In the genomic region with DNA sequence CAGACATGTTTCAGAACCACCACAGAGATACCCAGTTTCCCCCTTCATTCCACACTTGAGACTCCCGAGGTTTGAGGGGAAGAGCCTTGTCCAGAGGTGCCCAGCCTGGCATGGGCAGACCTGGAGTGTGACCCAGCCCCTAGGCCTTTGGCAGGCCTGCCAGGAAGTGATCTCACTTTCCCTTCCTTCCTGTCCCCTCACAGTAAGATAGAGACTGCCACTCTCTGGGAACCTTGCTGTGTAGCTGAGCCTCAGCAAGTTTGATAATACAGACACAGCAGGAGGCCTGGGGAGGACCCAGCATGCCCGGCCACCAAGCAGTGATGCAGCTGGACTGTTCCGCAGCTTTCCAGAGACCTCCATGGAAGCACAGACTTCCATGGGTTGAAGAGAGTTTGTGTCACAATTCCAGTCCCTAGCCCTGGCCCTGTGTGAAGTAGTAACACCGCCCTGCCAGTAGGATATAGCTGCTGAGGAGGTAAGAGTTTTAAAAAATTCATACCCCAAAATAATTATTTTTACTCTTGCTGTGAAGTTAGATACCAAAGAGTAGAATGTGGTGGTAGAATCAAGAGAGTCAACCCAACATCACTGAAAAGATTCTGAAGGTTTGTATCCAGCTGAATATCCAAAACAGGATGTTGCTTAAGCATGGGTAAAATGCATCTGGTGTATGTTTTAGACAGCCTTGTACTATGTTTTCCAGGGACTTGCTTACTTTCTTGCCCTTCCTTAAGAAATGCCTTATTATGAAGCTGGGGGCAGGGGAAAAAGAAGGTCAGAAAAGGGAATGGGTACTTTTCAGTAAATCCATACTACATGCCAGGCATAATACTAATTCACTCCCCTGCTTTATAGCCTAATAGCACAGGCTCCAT, we compare ENCODE assay signal across 9 cellular contexts. TPM values are rescaled to one million over a fixed set of nuclear protein-coding genes. Genes with fewer than 3 reads are reported as not detected.
DNase-seq lines count a peak whose midpoint lies in the region; ATAC-seq and TF ChIP-seq lines count a peak whose summit lies in the region.
"Had no signal": no experiment of that assay in that cellular context is flagged by ENCODE, and none has a peak within 500 bp of the region (broad histone marks: within the 10 kb centered on the region; RNA-seq: fewer than 3 reads in every experiment).

No MANE protein-coding gene starts in this region.

- intact Hi-C loops in OCI-LY7 (cut with micrococcal nuclease; ENCODE audit: unreplicated experiment) (no loop called here), psoas muscle (cut with DNase I) (loop anchor here in 1 of 2 donors (2.0 kb wide), 1 partner anchor 14 kb away; no protein-coding TSS in a partner anchor)

- no peaks in the 10 kb centered on the region for H3K36me3 Mint-ChIP-seq in endodermal cell (ENCODE audit: low read depth)

- no peaks in the 10 kb centered on the region for H3K9me2 ChIP-seq in OCI-LY7 (ENCODE audit: insufficient read depth, low read length)

- POLR2A ChIA-PET in OCI-LY7 (lab: Charles Lee): interaction anchor here (0.6 to 1.7 kb wide), 6 partner anchors 10 to 123 kb away, joined by 3 to 12 read pairs (median 5); a partner anchor contains a TSS

- no peaks in the 10 kb centered on the region for H3K9me3 Mint-ChIP-seq in endodermal cell

- CTCF ChIA-PET in OCI-LY7 (lab: Charles Lee; ENCODE audit: unreplicated experiment): interaction anchor here (1.0 kb wide), 1 partner anchor 11 kb away, joined by 3 read pairs; no protein-coding TSS in a partner anchor

- no peak overlapping the region for H3K9ac ChIP-seq in endodermal cell (ENCODE audit: extremely low read depth, low read length, poor library complexity, severe bottlenecking)

- BruUV-seq in OCI-LY7 (replicated peaks; lab: Mats Ljungman, UMichigan): no TSS peak

- peak in 3 of 4 donors; percentile 34 to 48 (median 39) for ATAC-seq in psoas muscle

- DNase-seq in SKM-1 treated with dmso at 0.1 percent for 144 hours (lab: John Stamatoyannopoulos, UW; ENCODE audit: unreplicated experiment): peak; percentile 23
- no peak for DNase-seq in SKM-1 (lab: John Stamatoyannopoulos, UW; ENCODE audit: unreplicated experiment)
- DNase-seq in OCI-LY7 (ENCODE audit: low spot score): peak; percentile 40
- no peak for DNase-seq in endodermal cell
- DNase-seq in psoas muscle: peak; percentile 44 to 69
- no peak for DNase-seq in GOT3 (lab: John Stamatoyannopoulos, UW)
- no peak for DNase-seq in NCI-H1436 (lab: John Stamatoyannopoulos, UW)
- DNase-seq in NK-92 (lab: John Stamatoyannopoulos, UW; ENCODE audit: unreplicated experiment): no peak

- H3K4me3 Mint-ChIP-seq in endodermal cell: no peak overlapping the region

- peak overlapping the region; percentile 58 for H3K4me2 ChIP-seq in OCI-LY7 (ENCODE audit: low read length)
- H3K4me2 ChIP-seq: A549 had no signal

- H3K9me3 ChIP-seq in OCI-LY7 (ENCODE audit: low read length) (no peaks in the 10 kb centered on the region), endodermal cell (ENCODE audit: control insufficient read depth, low read length) (no peaks in the 10 kb centered on the region), psoas muscle (no peaks in the 10 kb centered on the region)
- H3K9me3 ChIP-seq: A549 had no signal

- H3K4me1 ChIP-seq in OCI-LY7 (ENCODE audit: insufficient read depth, low read length, poor library complexity, severe bottlenecking) (peaks cover 67% of the 10 kb centered on the region), endodermal cell (ENCODE audit: control insufficient read depth, insufficient read depth, low read length) (peaks cover 9% of the 10 kb centered on the region), psoas muscle (peaks cover 96% of the 10 kb centered on the region)

- H3K27ac ChIP-seq in OCI-LY7 (ENCODE audit: low read depth, low read length, poor library complexity, severe bottlenecking) (peak overlapping the region; percentile 31), endodermal cell (ENCODE audit: low read depth, low read length) (no peak overlapping the region), psoas muscle (peak overlapping the region; percentile 82)

- peak overlapping the region; percentile 23 for H3K27ac Mint-ChIP-seq in endodermal cell

- 58 to 66% methylated on average over 2 to 3 of the region's 4 CpGs for WGBS in endodermal cell (ENCODE audit: insufficient coverage in 1 of 2, insufficient read length in 1 of 2), 2 experiments
- 42 to 63% (median 50%) methylated on average over 4 of the region's 4 CpGs for WGBS in psoas muscle, 3 donors

- peaks cover 84% of the 10 kb centered on the region for H3K36me3 ChIP-seq in OCI-LY7 (ENCODE audit: insufficient read depth, low read length)
- H3K36me3 ChIP-seq in endodermal cell (ENCODE audit: control insufficient read depth, insufficient read depth, low read length): peaks cover 17% of the 10 kb centered on the region
- H3K36me3 ChIP-seq in psoas muscle (ENCODE audit: insufficient read depth in 1 of 2, low read depth in 1 of 2): peaks cover 0 to 37% of the 10 kb centered on the region in 2 donors

- H3K27me3 Mint-ChIP-seq in endodermal cell (ENCODE audit: insufficient read depth): no peaks in the 10 kb centered on the region

- peaks cover 23% of the 10 kb centered on the region for H3K4me1 Mint-ChIP-seq in endodermal cell

- H2AFZ ChIP-seq in OCI-LY7 (ENCODE audit: low read length): no peak overlapping the region; the same call in 1 of the 2 replicates

- TF ChIP-seq CTCF in OCI-LY7 (conservative IDR thresholded peaks at IDR 0.05; ENCODE audit: low read length): peak; percentile 40; the same call in 1 of the 2 replicates
- TF ChIP-seq CTCF in endodermal cell (conservative IDR thresholded peaks at IDR 0.05): peak; percentile 64
- TF ChIP-seq CTCF in psoas muscle (IDR thresholded peaks at IDR 0.05): no peak

- peak overlapping the region; percentile 4 for H3K4me3 ChIP-seq in OCI-LY7 (ENCODE audit: low read depth, low read length, poor library complexity, severe bottlenecking)
- H3K4me3 ChIP-seq in endodermal cell (ENCODE audit: low read length): no peak overlapping the region
- H3K4me3 ChIP-seq in psoas muscle: peak overlapping the region; percentile 33
- H3K4me3 ChIP-seq: A549 had no signal

- peaks cover 47% of the 10 kb centered on the region; the same call in 1 of the 2 replicates for H3K79me2 ChIP-seq in OCI-LY7 (ENCODE audit: insufficient read depth, low read depth, low read length)

- H4K20me1 ChIP-seq in OCI-LY7 (ENCODE audit: insufficient read depth, low read length): no peaks in the 10 kb centered on the region

- H3K27me3 ChIP-seq in endodermal cell (ENCODE audit: control insufficient read depth, insufficient read depth, low read length, poor library complexity, severe bottlenecking): no peaks in the 10 kb centered on the region
- H3K27me3 ChIP-seq in psoas muscle (ENCODE audit: insufficient read depth in 3 of 3, low read length in 2 of 3): no peaks in the 10 kb centered on the region

RNA-seq across cellular contexts. Expression of a gene that starts 16.3 kb away (rescaled TPM):
- total RNA-seq in OCI-LY7 (2014; rRNA removed; shearing (Covaris generic)): 37.2 and 46.9 TPM in 2 replicates
- 31.7 and 34.9 TPM in 2 replicates for total RNA-seq in OCI-LY7 (2022)
- 10 to 100 TPM; 61.5 to 77.6 TPM for total RNA-seq in endodermal cell
- polyA plus RNA-seq in endodermal cell (2013, experiment 1 of 2): 59.0 TPM
- polyA plus RNA-seq in endodermal cell (2013, experiment 2 of 2): 64.1 TPM
- 100 to 1,000 TPM in 2 of 4 donors, 10 to 100 TPM in 2; 35.2 to 110 (median 88.3) TPM for total RNA-seq in psoas muscle
- 100 to 1,000 TPM in 2 of 3 donors, 10 to 100 TPM in 1; 33.5 to 134 (median 108) TPM for polyA plus RNA-seq in psoas muscle

RNA-seq across cellular contexts. Expression of a gene that starts 52.8 kb away (rescaled TPM):
- 67.0 and 78.2 TPM in 2 replicates for total RNA-seq in OCI-LY7 (2014; rRNA removed; shearing (Covaris generic))
- total RNA-seq in OCI-LY7 (2022): 142 and 158 TPM in 2 replicates
- total RNA-seq in endodermal cell: 10 to 100 TPM; 12.8 to 15.9 TPM
- 23.0 TPM for polyA plus RNA-seq in endodermal cell (2013, experiment 1 of 2)
- 25.8 TPM for polyA plus RNA-seq in endodermal cell (2013, experiment 2 of 2)
- 1 to 10 TPM; 3.3 to 4.9 (median 4.0) TPM for total RNA-seq in psoas muscle
- 1 to 10 TPM; 3.5 to 5.8 (median 4.2) TPM for polyA plus RNA-seq in psoas muscle

Comparison
In these comparisons a context has a peak if more than half of its experiments do, and no peak if none do; other contexts are left out.
1. DNase-seq: peak in SKM-1 treated with dmso at 0.1 percent for 144 hours (single experiment), OCI-LY7 (single experiment) and psoas muscle (2 of 2); none in SKM-1 (single experiment), endodermal cell (single experiment), GOT3 (single experiment), NCI-H1436 (single experiment) and NK-92 (single experiment).
2. RNA of a gene that starts 52.8 kb away (total RNA-seq): 67.0 to 158 TPM in OCI-LY7; 12.8 to 15.9 TPM in endodermal cell and 3.3 to 4.9 TPM in psoas muscle; every median in the first group is over 4 times any median in the second.